In the genomic region with DNA sequence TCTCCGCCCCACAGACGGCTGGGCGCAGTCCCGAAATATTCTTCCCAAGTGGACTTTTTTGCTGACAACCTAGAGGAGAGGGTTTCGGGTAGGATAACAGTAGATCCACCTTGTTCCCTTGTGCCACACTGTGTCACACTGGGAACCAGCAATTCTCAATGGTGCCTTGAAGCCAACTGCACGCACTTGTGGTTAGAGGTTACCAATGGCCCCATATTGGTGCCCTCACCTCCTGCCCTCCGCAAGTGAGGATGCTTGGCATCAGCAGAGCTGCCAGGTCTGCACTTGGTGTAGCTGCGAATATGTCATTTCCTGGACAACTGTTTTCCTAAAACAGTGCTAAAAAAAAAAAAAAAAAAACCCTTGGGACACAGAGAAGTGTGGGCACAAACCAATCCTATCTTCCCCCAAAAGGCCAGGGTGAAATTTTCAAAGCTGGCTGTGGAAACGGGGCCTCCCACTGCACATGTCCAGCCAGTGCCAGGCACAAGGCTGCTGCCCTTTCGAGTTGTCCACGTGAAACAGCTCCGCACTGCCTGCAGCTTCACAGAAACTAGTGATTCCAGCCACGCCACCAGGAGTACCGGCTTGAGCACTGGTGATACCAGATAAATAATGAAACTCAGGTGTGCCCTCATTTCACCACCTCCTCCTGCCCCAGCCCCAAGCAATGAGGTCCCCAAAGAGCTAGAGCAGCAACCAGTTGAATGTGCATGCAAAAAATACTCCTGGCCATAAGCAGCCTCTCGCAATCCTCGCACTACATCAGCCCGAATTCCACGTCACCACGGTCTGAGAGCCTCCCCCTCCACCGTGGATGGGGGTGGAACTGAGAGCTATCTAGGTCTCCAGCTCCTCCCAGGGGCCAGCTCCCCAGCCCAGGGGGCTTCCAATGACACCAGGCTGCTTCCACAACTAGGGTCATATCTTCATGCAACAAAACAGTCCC, we compare ENCODE assay signal across 9 cellular contexts. TPM values are rescaled to one million over a fixed set of nuclear protein-coding genes. Genes with fewer than 3 reads are reported as not detected.
DNase-seq lines count a peak whose midpoint lies in the region; ATAC-seq, FAIRE-seq and TF ChIP-seq lines count a peak whose summit lies in the region.
"Had no signal": no experiment of that assay in that cellular context is flagged by ENCODE, and none has a peak within 500 bp of the region (broad histone marks: within the 10 kb centered on the region; RNA-seq: fewer than 3 reads in every experiment).

No MANE protein-coding gene starts in this region.

- H3K27ac ChIP-seq in heart left ventricle = peak overlapping the region; percentile 49 to 94 (median 84)

- no peaks in the 10 kb centered on the region for H3K9me3 Mint-ChIP-seq in activated T-helper 17 cell treated with anti-CD3 and anti-CD28 coated beads, Interleukin-2, amount 50 U/mL, for 72 hours
- H3K9me3 Mint-ChIP-seq in stimulated activated naive B cell treated with anti-CD40 and anti-IgM and Interleukin-4, amounts not matched to agents 10 μg/mL and 1 μg/mL and 100 μg/mL, for 72 hours = peaks cover 6 to 7% of the 10 kb centered on the region in 2 donors

- peaks cover 0 to 25% (median 7%) of the 10 kb centered on the region in 9 donors for H3K36me3 ChIP-seq in heart left ventricle

- 59 to 74% (median 63%) methylated on average over 20 of the region's 20 CpGs for WGBS in heart left ventricle, 4 donors

- H3K27me3 Mint-ChIP-seq in activated T-helper 17 cell treated with anti-CD3 and anti-CD28 coated beads, Interleukin-2, amount 50 U/mL, for 72 hours = no peaks in the 10 kb centered on the region
- no peaks in the 10 kb centered on the region for H3K27me3 Mint-ChIP-seq in stimulated activated naive B cell treated with anti-CD40 and anti-IgM and Interleukin-4, amounts not matched to agents 10 μg/mL and 1 μg/mL and 100 μg/mL, for 72 hours
- H3K27me3 Mint-ChIP-seq: brain had no signal

- H3K4me3 ChIP-seq in heart left ventricle (peak overlapping the region in 10 of 12 donors; percentile 19 to 57 (median 50)), iPS-18c (ENCODE audit: insufficient read depth, low read depth, low read length) (peak overlapping the region; percentile 9; the same call in 1 of the 2 replicates), foreskin fibroblast (ENCODE audit: low read depth in 1 of 2, low read length in 2 of 2) (peak overlapping the region in 1 of 2 donors; percentile 25)

- intact Hi-C loops in heart left ventricle (cut with DNase I) = loop anchor here (1.0 to 10.0 kb wide), 14 partner anchors 76 to 458 kb away; a partner anchor contains a TSS
- intact Hi-C loops in left ventricle myocardium superior (cut with micrococcal nuclease) = no loop called here

- DNase-seq in heart left ventricle (no peak), left ventricle myocardium superior (no peak), foreskin fibroblast (no peak), RCC 7860 (ENCODE audit: low spot score) (no peak)
- peak; percentile 46 for DNase-seq in stimulated activated naive B cell treated with anti-CD40 and anti-IgM and Interleukin-4, amounts not matched to agents 10 μg/mL and 1 μg/mL and 100 μg/mL, for 72 hours

- no peaks in the 10 kb centered on the region for H3K9me3 ChIP-seq in heart left ventricle
- no peaks in the 10 kb centered on the region for H3K9me3 ChIP-seq in iPS-18c (ENCODE audit: control insufficient read depth, insufficient read depth, low read length)

- no peak for TF ChIP-seq POLR2A in heart left ventricle (IDR thresholded peaks at IDR 0.05)

- H3K4me1 ChIP-seq in heart left ventricle = peaks cover 3 to 80% (median 38%) of the 10 kb centered on the region in 12 donors

- peak overlapping the region; percentile 99 for H3K27ac Mint-ChIP-seq in activated T-helper 17 cell treated with anti-CD3 and anti-CD28 coated beads, Interleukin-2, amount 50 U/mL, for 72 hours
- H3K27ac Mint-ChIP-seq in stimulated activated naive B cell treated with anti-CD40 and anti-IgM and Interleukin-4, amounts not matched to agents 10 μg/mL and 1 μg/mL and 100 μg/mL, for 72 hours = peak overlapping the region; percentile 99

- peaks cover 91% of the 10 kb centered on the region for H3K36me3 Mint-ChIP-seq in activated T-helper 17 cell treated with anti-CD3 and anti-CD28 coated beads, Interleukin-2, amount 50 U/mL, for 72 hours (ENCODE audit: low read depth)
- peaks cover 48 to 68% of the 10 kb centered on the region in 2 donors for H3K36me3 Mint-ChIP-seq in stimulated activated naive B cell treated with anti-CD40 and anti-IgM and Interleukin-4, amounts not matched to agents 10 μg/mL and 1 μg/mL and 100 μg/mL, for 72 hours

- TF ChIP-seq CTCF in heart left ventricle (IDR thresholded peaks at IDR 0.05) = no peak
- TF ChIP-seq CTCF in foreskin fibroblast (IDR thresholded peaks at IDR 0.05; ENCODE audit: low read depth, low read length) = no peak

- ATAC-seq in heart left ventricle (no peak), left ventricle myocardium superior (no peak), GM21737 (IDR thresholded peaks at IDR 0.05; ENCODE audit: unreplicated experiment) (no peak)
- ATAC-seq in activated T-helper 17 cell treated with anti-CD3 and anti-CD28 coated beads, Interleukin-2, amount 50 U/mL, for 72 hours (replicated peaks) = peak; percentile 5
- ATAC-seq in stimulated activated naive B cell treated with anti-CD40 and anti-IgM and Interleukin-4, amounts not matched to agents 10 μg/mL and 1 μg/mL and 100 μg/mL, for 72 hours (replicated peaks) = no peak

- peaks cover 42% of the 10 kb centered on the region for H3K4me1 Mint-ChIP-seq in activated T-helper 17 cell treated with anti-CD3 and anti-CD28 coated beads, Interleukin-2, amount 50 U/mL, for 72 hours
- peaks cover 59 to 80% of the 10 kb centered on the region in 2 donors for H3K4me1 Mint-ChIP-seq in stimulated activated naive B cell treated with anti-CD40 and anti-IgM and Interleukin-4, amounts not matched to agents 10 μg/mL and 1 μg/mL and 100 μg/mL, for 72 hours

- no peak for FAIRE-seq in RCC 7860 (lab: Jason Lieb, UNC)

- no peaks in the 10 kb centered on the region for H3K27me3 ChIP-seq in heart left ventricle

- H3K4me3 Mint-ChIP-seq in activated T-helper 17 cell treated with anti-CD3 and anti-CD28 coated beads, Interleukin-2, amount 50 U/mL, for 72 hours = peak overlapping the region; percentile 84
- H3K4me3 Mint-ChIP-seq in stimulated activated naive B cell treated with anti-CD40 and anti-IgM and Interleukin-4, amounts not matched to agents 10 μg/mL and 1 μg/mL and 100 μg/mL, for 72 hours = peak overlapping the region; percentile 86 to 91

RNA-seq across cellular contexts. Expression of a gene that starts 51.2 kb away (rescaled TPM):
- 10 to 100 TPM in 7 of 9 donors, 1 to 10 TPM in 2; 9.5 to 19.7 (median 13.1) TPM for total RNA-seq in heart left ventricle
- polyA plus RNA-seq in heart left ventricle = 10 to 100 TPM in 1 of 2 donors, 1 to 10 TPM in 1; 9.4 to 12.1 TPM
- 11.6 TPM for total RNA-seq in left ventricle myocardium superior
- 10 to 100 TPM; 50.1 to 52.5 TPM for total RNA-seq in activated T-helper 17 cell treated with anti-CD3 and anti-CD28 coated beads, Interleukin-2, amount 50 U/mL, for 72 hours

RNA-seq across cellular contexts. Expression of a gene that starts 51.4 kb away (rescaled TPM):
- 10 to 100 TPM; 28.4 to 54.8 (median 32.5) TPM for total RNA-seq in heart left ventricle
- polyA plus RNA-seq in heart left ventricle = 10 to 100 TPM; 36.0 to 69.2 TPM
- total RNA-seq in left ventricle myocardium superior = 35.6 TPM
- total RNA-seq in activated T-helper 17 cell treated with anti-CD3 and anti-CD28 coated beads, Interleukin-2, amount 50 U/mL, for 72 hours = 10 to 100 TPM; 23.4 to 73.3 TPM
